37 cellular contexts compared by ENCODE assay signal in the genomic region with DNA sequence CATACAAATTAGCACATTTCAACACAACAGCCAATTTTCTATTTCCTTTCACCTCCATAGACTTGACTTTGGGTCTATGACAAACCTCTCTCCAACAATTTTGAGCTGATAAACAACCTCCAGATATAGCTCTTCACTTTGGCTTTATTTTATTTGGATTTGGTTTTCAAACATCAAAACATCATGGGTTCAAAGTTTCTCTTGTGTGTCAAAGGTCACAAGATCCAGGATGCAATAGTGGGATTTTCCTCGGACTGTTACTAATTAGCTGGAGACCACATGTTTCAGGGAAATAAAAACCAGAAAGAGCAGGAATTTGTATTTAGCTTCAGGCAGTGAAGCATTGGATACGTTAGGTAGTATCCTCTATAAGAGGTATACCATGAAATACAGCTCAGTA.
DNase-seq lines count a peak whose midpoint lies in the region; ATAC-seq, FAIRE-seq and TF ChIP-seq lines count a peak whose summit lies in the region.
"Had no signal": no experiment of that assay in that cellular context is flagged by ENCODE, and none has a peak within 500 bp of the region (broad histone marks: within the 10 kb centered on the region; RNA-seq: fewer than 3 reads in every experiment).

No MANE protein-coding gene starts in this region.

- no peak overlapping the region for H3K27ac ChIP-seq in liver (ENCODE audit: low read depth in 1 of 2, low read length in 2 of 2)
- H3K27ac ChIP-seq in HepG2 (ENCODE audit: extremely low read length, insufficient read depth, low read length) = no peak overlapping the region
- H3K27ac ChIP-seq in right lobe of liver = no peak overlapping the region
- no peak overlapping the region for H3K27ac ChIP-seq in coronary artery
- H3K27ac ChIP-seq in testis = no peak overlapping the region
- H3K27ac ChIP-seq: 22Rv1; A549; BLaER1; BLaER1 treated with 17β-estradiol and CSF1 and Interleukin-3, amounts not matched to agents 10 nM and 100 nM; C4-2B had no signal

- CTCF ChIA-PET in HepG2 (lab: Yijun Ruan, JAX; ENCODE audit: low intra/inter-chr PET ratio, low total read pairs) = no interaction called here

- DNase-seq in HepG2 (ENCODE audit: low spot score) (no peak), RPMI7951 (ENCODE audit: low read depth) (peak; percentile 55), right lobe of liver (no peak), renal cortical epithelial cell (ENCODE audit: low read depth) (peak; percentile 11), coronary artery (ENCODE audit: low spot score) (no peak), testis (no peak)
- DNase-seq in activated naive CD4-positive, alpha-beta T cell treated with anti-CD3 and anti-CD28 coated beads, Interleukin-2, amount 50 U/mL, for 72 hours (ENCODE audit: low spot score in 2 of 2) = no peak
- DNase-seq: 8988T; ACHN; AML-193; BE2C; C1 segment of cervical spinal cord; Caco-2; Calu3; CD4-positive, alpha-beta memory T cell; CD4-positive, alpha-beta T cell; CD4-positive, CD25-positive, alpha-beta regulatory T cell; CD8-positive, alpha-beta memory T cell; CD8-positive, alpha-beta T cell; COR-L47; DMS 273 treated with DMSO at 0.1 percent for 48 hours; DMS153; DMS53; DMS79; DMS79 treated with DMSO at 0.1 percent for 48 hours; DND-41; EL had no signal

- ATAC-seq in HepG2 (no peak), right lobe of liver (peak in 3 of 4 donors; percentile 50 to 78 (median 66))
- no peak for ATAC-seq in activated naive CD4-positive, alpha-beta T cell treated with anti-CD3 and anti-CD28 coated beads, Interleukin-2, amount 50 U/mL, for 72 hours
- ATAC-seq: A549; CD8-positive, alpha-beta T cell had no signal

- TF ChIP-seq CTCF in liver (IDR thresholded peaks at IDR 0.05; ENCODE audit: low read depth, low read length, missing input control) (no peak), HepG2 (CRISPR knock-in tag; IDR thresholded peaks at IDR 0.05) (no peak), right lobe of liver (IDR thresholded peaks at IDR 0.05) (no peak), coronary artery (IDR thresholded peaks at IDR 0.05) (no peak), testis (IDR thresholded peaks at IDR 0.05) (no peak)

- no peak for TF ChIP-seq EP300 in HepG2 (IDR thresholded peaks at IDR 0.05; ENCODE audit: low read depth in 2 of 2, low read length in 2 of 2)
- no peak for TF ChIP-seq EP300 in HepG2 (CRISPR knock-in tag; IDR thresholded peaks at IDR 0.05; ENCODE audit: borderline replicate concordance)

- H4K20me1 ChIP-seq in HepG2 (ENCODE audit: insufficient read depth, low read length) = no peaks in the 10 kb centered on the region
- H4K20me1 ChIP-seq: BLaER1; BLaER1 treated with 17β-estradiol and CSF1 and Interleukin-3, amounts not matched to agents 10 nM and 100 nM had no signal

- in situ Hi-C loops in HepG2 (cut with HindIII; ENCODE audit: extremely low pct_ligation_motif_present, low pct_unique_long_range_greater_than_20kb) = loop anchor here (25.0 kb wide), 1 partner anchor 767 kb away; no protein-coding TSS in a partner anchor

- BruUV-seq in HepG2 (replicated peaks; lab: Mats Ljungman, UMichigan) = no TSS peak

- H3K27me3 ChIP-seq in liver (ENCODE audit: control insufficient read depth in 4 of 4, insufficient read depth in 4 of 4, low read length in 3 of 4) (no peaks in the 10 kb centered on the region), HepG2 (ENCODE audit: control insufficient read depth in 1 of 2, insufficient read depth in 2 of 2, low read length in 2 of 2) (no peaks in the 10 kb centered on the region), right lobe of liver (no peaks in the 10 kb centered on the region), testis (no peaks in the 10 kb centered on the region)
- H3K27me3 ChIP-seq: BE2C; BLaER1; BLaER1 treated with 17β-estradiol and CSF1 and Interleukin-3, amounts not matched to agents 10 nM and 100 nM had no signal

- peaks cover 23 to 26% of the 10 kb centered on the region in 2 donors for H3K9me3 Mint-ChIP-seq in activated naive CD4-positive, alpha-beta T cell treated with anti-CD3 and anti-CD28 coated beads, Interleukin-2, amount 50 U/mL, for 72 hours

- no peak overlapping the region for H3K27ac Mint-ChIP-seq in activated naive CD4-positive, alpha-beta T cell treated with anti-CD3 and anti-CD28 coated beads, Interleukin-2, amount 50 U/mL, for 72 hours
- H3K27ac Mint-ChIP-seq: B cell; CD14-positive monocyte; CD4-positive, alpha-beta memory T cell; CD4-positive, alpha-beta T cell; CD4-positive, CD25-positive, alpha-beta regulatory T cell; CD8-positive, alpha-beta memory T cell; CD8-positive, alpha-beta T cell had no signal

- H3K36me3 ChIP-seq in liver (ENCODE audit: control insufficient read depth in 4 of 4, insufficient read depth in 3 of 4, low read depth in 1 of 4, low read length in 3 of 4) (no peaks in the 10 kb centered on the region), HepG2 (replicated peaks in 1 of 2; ENCODE audit: control insufficient read depth in 1 of 2, insufficient read depth in 2 of 2, low read length in 2 of 2) (no peaks in the 10 kb centered on the region), right lobe of liver (no peaks in the 10 kb centered on the region), testis (ENCODE audit: low read depth, missing control alignments) (no peaks in the 10 kb centered on the region)
- H3K36me3 ChIP-seq: BE2C; BLaER1; BLaER1 treated with 17β-estradiol and CSF1 and Interleukin-3, amounts not matched to agents 10 nM and 100 nM had no signal

- no peak for TF ChIP-seq POLR2A in HepG2 (IDR thresholded peaks at IDR 0.05; ENCODE audit: insufficient read depth in 1 of 2, low read depth in 2 of 2, low read length in 2 of 2)
- TF ChIP-seq POLR2A in right lobe of liver (IDR thresholded peaks at IDR 0.05) = no peak
- no peak for TF ChIP-seq POLR2A in testis (IDR thresholded peaks at IDR 0.05)

- H3K79me2 ChIP-seq in HepG2 (ENCODE audit: insufficient read depth, low read length) = no peaks in the 10 kb centered on the region

- POLR2A ChIA-PET in HepG2 (lab: Yijun Ruan, JAX) = no interaction called here

- no peaks in the 10 kb centered on the region for H3K36me3 Mint-ChIP-seq in activated naive CD4-positive, alpha-beta T cell treated with anti-CD3 and anti-CD28 coated beads, Interleukin-2, amount 50 U/mL, for 72 hours
- H3K36me3 Mint-ChIP-seq: CD14-positive monocyte; CD4-positive, alpha-beta memory T cell; CD4-positive, CD25-positive, alpha-beta regulatory T cell; CD8-positive, alpha-beta memory T cell; CD8-positive, alpha-beta T cell had no signal

- WGBS in liver = 32% methylated on average over 2 of the region's 2 CpGs
- WGBS in HepG2 (ENCODE audit: low lambda C conversion rate) = 2% methylated on average over 2 of the region's 2 CpGs
- 25% methylated on average over 2 of the region's 2 CpGs for WGBS in right lobe of liver (ENCODE audit: insufficient coverage, low coverage, low lambda C conversion rate, missing lambda C conversion rate)
- 66 to 68% methylated on average over 2 of the region's 2 CpGs for WGBS in testis, 2 donors

- TF ChIP-seq RAD21 in liver (IDR thresholded peaks at IDR 0.05) (peak; percentile 30 to 35), HepG2 (CRISPR knock-in tag; IDR thresholded peaks at IDR 0.05) (no peak)

- no peak for FAIRE-seq in HepG2 (lab: Jason Lieb, UNC)
- FAIRE-seq: A204.1, A549, D721Med had no signal

- no peak overlapping the region for H2AFZ ChIP-seq in HepG2 (ENCODE audit: low read length)

- H3K4me1 ChIP-seq in liver (ENCODE audit: control insufficient read depth in 4 of 4, insufficient read depth in 4 of 4, low read length in 3 of 4) = peaks cover 0 to 10% (median 0%) of the 10 kb centered on the region in 4 donors
- H3K4me1 ChIP-seq in HepG2 (ENCODE audit: insufficient read depth, low read length) = peaks cover 4% of the 10 kb centered on the region; the same call in 1 of the 2 replicates
- peaks cover 0 to 5% (median 0%) of the 10 kb centered on the region in 4 donors for H3K4me1 ChIP-seq in right lobe of liver
- no peaks in the 10 kb centered on the region for H3K4me1 ChIP-seq in testis
- H3K4me1 ChIP-seq: A549; BE2C; BLaER1; BLaER1 treated with 17β-estradiol and CSF1 and Interleukin-3, amounts not matched to agents 10 nM and 100 nM; Caco-2 had no signal

- no peak overlapping the region for H3K4me2 ChIP-seq in HepG2 (ENCODE audit: low read depth, low read length)
- H3K4me2 ChIP-seq: A549; BLaER1; BLaER1 treated with 17β-estradiol and CSF1 and Interleukin-3, amounts not matched to agents 10 nM and 100 nM had no signal

- no peaks in the 10 kb centered on the region for H3K9me3 ChIP-seq in liver (ENCODE audit: control insufficient read depth in 4 of 4, low read length in 3 of 4)
- no peaks in the 10 kb centered on the region for H3K9me3 ChIP-seq in HepG2 (ENCODE audit: low read length)
- no peaks in the 10 kb centered on the region for H3K9me3 ChIP-seq in right lobe of liver
- H3K9me3 ChIP-seq in testis = no peaks in the 10 kb centered on the region
- H3K9me3 ChIP-seq: A549, BE2C, Caco-2 had no signal

- intact Hi-C loops in HepG2 (cut with micrococcal nuclease; ENCODE audit: unreplicated experiment) = no loop called here
- intact Hi-C loops in right lobe of liver (cut with DNase I) = no loop called here
- intact Hi-C loops in testis (cut with DNase I; ENCODE audit: low total_unique reads) = no loop called here

- no peak overlapping the region for H3K9ac ChIP-seq in liver (ENCODE audit: low read depth in 1 of 2, low read length in 2 of 2)
- H3K9ac ChIP-seq in HepG2 (ENCODE audit: insufficient read depth, low read depth, low read length) = no peak overlapping the region
- H3K9ac ChIP-seq: BLaER1; BLaER1 treated with 17β-estradiol and CSF1 and Interleukin-3, amounts not matched to agents 10 nM and 100 nM had no signal

- no peak overlapping the region for H3K4me3 ChIP-seq in liver (ENCODE audit: low read depth in 1 of 3, low read length in 3 of 3)
- H3K4me3 ChIP-seq in HepG2 (replicated peaks in 1 of 3; ENCODE audit: insufficient read depth in 1 of 3, low read depth in 2 of 3, low read length in 3 of 3) = no peak overlapping the region
- H3K4me3 ChIP-seq in right lobe of liver = no peak overlapping the region
- no peak overlapping the region for H3K4me3 ChIP-seq in coronary artery
- no peak overlapping the region for H3K4me3 ChIP-seq in testis
- H3K4me3 ChIP-seq: A549; BLaER1; BLaER1 treated with 17β-estradiol and CSF1 and Interleukin-3, amounts not matched to agents 10 nM and 100 nM had no signal

TF ChIP-seq in liver, 16 proteins besides CTCF, POLR2A, EP300 and RAD21 (continues in another document):
- TF ChIP-seq JUND (IDR thresholded peaks at IDR 0.05) (no peak), EGR1 (IDR thresholded peaks at IDR 0.05; ENCODE audit: low read depth in 2 of 2) (no peak), MAX (IDR thresholded peaks at IDR 0.05) (no peak), YY1 (IDR thresholded peaks at IDR 0.05) (no peak)

TF ChIP-seq in HepG2, 621 proteins besides CTCF, POLR2A, EP300 and RAD21 (continues in another document):
- TF ChIP-seq TCF12 (IDR thresholded peaks at IDR 0.05) (no peak), TCF12 (CRISPR knock-in tag; IDR thresholded peaks at IDR 0.05) (no peak), SSRP1 (CRISPR knock-in tag; IDR thresholded peaks at IDR 0.05) (no peak), RFX3 (CRISPR knock-in tag; IDR thresholded peaks at IDR 0.05) (no peak)

Comparison
In these comparisons a context has a peak if more than half of its experiments do, and no peak if none do; other contexts are left out.
1. ATAC-seq: peak in right lobe of liver (3 of 4); none in HepG2 (single experiment) and activated naive CD4-positive, alpha-beta T cell treated with anti-CD3 and anti-CD28 coated beads, Interleukin-2, amount 50 U/mL, for 72 hours (0 of 2).
2. DNase-seq: peak in RPMI7951 (single experiment) and renal cortical epithelial cell (single experiment); none in HepG2 (single experiment), right lobe of liver (0 of 3), activated naive CD4-positive, alpha-beta T cell treated with anti-CD3 and anti-CD28 coated beads, Interleukin-2, amount 50 U/mL, for 72 hours (0 of 2), coronary artery (single experiment) and testis (single experiment).